ENCODE assay signal across 18 cellular contexts in genomic region chr18:1578505-1578904, GRCh38.
"Had no signal": no experiment of that assay in that cellular context is flagged by ENCODE, and none has a peak within 500 bp of the region (broad histone marks: within the 10 kb centered on the region; RNA-seq: fewer than 3 reads in every experiment).

No MANE protein-coding gene starts in this region.

- FAIRE-seq: astrocyte, bronchial epithelial cell, islet of Langerhans had no signal

- H3K27ac ChIP-seq: dorsolateral prefrontal cortex, gastrocnemius medialis, parathyroid adenoma, suprapubic skin, WERI-Rb-1 had no signal

- H3K27me3 ChIP-seq: gastrocnemius medialis, suprapubic skin had no signal

- H3K27me3 Mint-ChIP-seq: activated CD4-positive, alpha-beta memory T cell treated with anti-CD3 and anti-CD28 coated beads, Interleukin-2, amount 10 ng/mL, durations not matched to agents 7 days and 5 days had no signal

- H3K4me3 Mint-ChIP-seq: activated CD4-positive, alpha-beta memory T cell treated with anti-CD3 and anti-CD28 coated beads, Interleukin-2, amount 10 ng/mL, durations not matched to agents 7 days and 5 days; activated T-cell treated with anti-CD3 and anti-CD28 coated beads, Interleukin-2, amount 50 U/mL, for 24 hours; endodermal cell; type B pancreatic cell had no signal

- H3K4me3 ChIP-seq: dorsolateral prefrontal cortex, gastrocnemius medialis, heart left ventricle, suprapubic skin had no signal

- H3K9me3 ChIP-seq: gastrocnemius medialis, heart left ventricle, suprapubic skin had no signal

- H3K27ac Mint-ChIP-seq: activated CD4-positive, alpha-beta memory T cell treated with anti-CD3 and anti-CD28 coated beads, Interleukin-2, amount 10 ng/mL, durations not matched to agents 7 days and 5 days; activated T-cell treated with anti-CD3 and anti-CD28 coated beads, Interleukin-2, amount 50 U/mL, for 24 hours; endodermal cell; type B pancreatic cell had no signal

- H3K36me3 ChIP-seq: gastrocnemius medialis, heart left ventricle, suprapubic skin, WERI-Rb-1 had no signal

- H3K4me1 ChIP-seq: gastrocnemius medialis, heart left ventricle, parathyroid adenoma, suprapubic skin had no signal

- DNase-seq: activated CD4-positive, alpha-beta memory T cell treated with anti-CD3 and anti-CD28 coated beads, Interleukin-2, amount 10 ng/mL, durations not matched to agents 7 days and 5 days; activated CD4-positive, alpha-beta T cell treated with anti-CD3 and anti-CD28 coated beads for 4 hours; activated naive CD4-positive, alpha-beta T cell treated with anti-CD3 and anti-CD28 coated beads, Interleukin-2, amount 50 U/mL, for 16 hours; activated T-cell treated with anti-CD3 and anti-CD28 coated beads, Interleukin-2, amount 50 U/mL, for 24 hours; dorsolateral prefrontal cortex; endodermal cell; left colon; stimulated activated naive CD4-positive, alpha-beta T cell; T-helper 9 cell; WERI-Rb-1 had no signal

- ATAC-seq: gastrocnemius medialis, heart left ventricle, left colon had no signal

- H3K36me3 Mint-ChIP-seq: type B pancreatic cell had no signal

- H3K4me1 Mint-ChIP-seq: activated CD4-positive, alpha-beta memory T cell treated with anti-CD3 and anti-CD28 coated beads, Interleukin-2, amount 10 ng/mL, durations not matched to agents 7 days and 5 days had no signal

- H3K9me3 Mint-ChIP-seq: activated CD4-positive, alpha-beta memory T cell treated with anti-CD3 and anti-CD28 coated beads, Interleukin-2, amount 10 ng/mL, durations not matched to agents 7 days and 5 days; activated T-cell treated with anti-CD3 and anti-CD28 coated beads, Interleukin-2, amount 50 U/mL, for 24 hours; endodermal cell; type B pancreatic cell had no signal
